Comparison of ENCODE assay signal across 1 cellular context in genomic region chr3:32575451-32575850, GRCh38.
A peak's percentile ranks its signal among the peaks of the same experiment; 100 is the strongest.
TF ChIP-seq lines count a peak whose summit lies in the region.

No MANE protein-coding gene starts in this region.

TF ChIP-seq in HepG2, 621 proteins besides CTCF, POLR2A, EP300 and RAD21:
- TF ChIP-seq ZNF580 (CRISPR knock-in tag; IDR thresholded peaks at IDR 0.05; ENCODE audit: borderline replicate concordance, low read depth) = no peak
- TF ChIP-seq ATF7 (IDR thresholded peaks at IDR 0.05) = peak; percentile 36; the same call in 1 of the 2 replicates
- TF ChIP-seq ATF7 (CRISPR knock-in tag; IDR thresholded peaks at IDR 0.05) = no peak
